8 cellular contexts compared by ENCODE assay signal in the genomic region with DNA sequence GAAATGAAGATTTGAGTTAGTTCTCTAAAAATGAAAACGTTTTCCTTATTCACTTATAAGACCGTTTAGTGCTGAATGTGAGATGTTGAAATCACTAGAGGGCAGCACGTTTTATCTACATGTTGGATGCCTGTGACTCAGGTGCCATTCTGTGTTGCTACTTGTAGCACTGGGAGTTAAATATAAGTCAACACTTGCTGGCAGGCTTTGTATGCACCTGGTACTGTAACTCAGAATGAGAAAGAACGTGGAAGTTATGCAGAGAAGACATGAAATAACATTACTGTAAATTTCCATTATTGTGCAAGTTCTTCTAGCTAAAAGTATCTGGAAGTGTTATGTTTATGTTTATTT. TPM values are rescaled to one million over a fixed set of nuclear protein-coding genes. Genes with fewer than 3 reads are reported as not detected.
DNase-seq lines count a peak whose midpoint lies in the region; ATAC-seq, FAIRE-seq and TF ChIP-seq lines count a peak whose summit lies in the region.

No MANE protein-coding gene starts in this region.

- TF ChIP-seq CTCF in GM12865 (IDR thresholded peaks at IDR 0.05; ENCODE audit: insufficient read depth, low read depth, low read length, missing control alignments) = peak; percentile 21
- TF ChIP-seq CTCF in fibroblast of mammary gland (conservative IDR thresholded peaks at IDR 0.05; ENCODE audit: control insufficient read depth, insufficient read depth, low read depth, low read length) = peak; percentile 28
- TF ChIP-seq CTCF in psoas muscle (IDR thresholded peaks at IDR 0.05) = peak; percentile 33

- H3K4me1 ChIP-seq in psoas muscle = peaks cover 29% of the 10 kb centered on the region

- peak; percentile 86 to 93 (median 90) for ATAC-seq in psoas muscle

- DNase-seq in GM12865 (ENCODE audit: low read depth) (peak; percentile 65), HK-2 (ENCODE audit: unreplicated experiment) (peak; percentile 6), RPMI8226 (peak; percentile 6), fibroblast of mammary gland (ENCODE audit: low read depth) (peak; percentile 91), psoas muscle (no peak), GDM1 (lab: John Stamatoyannopoulos, UW) (no peak), NCI-H1930 (lab: John Stamatoyannopoulos, UW) (no peak)

- H3K4me3 ChIP-seq in GM12865 (ENCODE audit: low read depth, low read length) = no peak overlapping the region
- H3K4me3 ChIP-seq in fibroblast of mammary gland (ENCODE audit: control insufficient read depth, low read depth, low read length) = no peak overlapping the region
- no peak overlapping the region for H3K4me3 ChIP-seq in psoas muscle

- H3K36me3 ChIP-seq in psoas muscle (ENCODE audit: insufficient read depth in 1 of 2, low read depth in 1 of 2) = peaks cover 0 to 19% of the 10 kb centered on the region in 2 donors

- intact Hi-C loops in psoas muscle (cut with DNase I) = loop anchor here (2.0 to 10.0 kb wide), 4 partner anchors 75 to 289 kb away; no protein-coding TSS in a partner anchor

- 9 to 14% (median 10%) methylated on average over 4 of the region's 4 CpGs for WGBS in psoas muscle, 3 donors

- H3K9me3 ChIP-seq in psoas muscle = no peaks in the 10 kb centered on the region

- peak; percentile 65 for FAIRE-seq in A204.1 (lab: Jason Lieb, UNC)

- H3K27me3 ChIP-seq in psoas muscle (ENCODE audit: insufficient read depth in 3 of 3, low read length in 2 of 3) = no peaks in the 10 kb centered on the region

- H3K27ac ChIP-seq in psoas muscle = peak overlapping the region; percentile 98

RNA-seq across cellular contexts. Expression of gene MIGA1, which starts 45.9 kb away (rescaled TPM):
- 10 to 100 TPM; 11.2 to 17.0 (median 14.0) TPM for total RNA-seq in psoas muscle
- 10 to 100 TPM in 1 of 3 donors, 1 to 10 TPM in 2; 5.0 to 19.3 (median 5.4) TPM for polyA plus RNA-seq in psoas muscle

Comparison
In these comparisons a context has a peak if more than half of its experiments do, and no peak if none do; other contexts are left out.
1. DNase-seq: peak in GM12865 (single experiment), HK-2 (single experiment), RPMI8226 (single experiment) and fibroblast of mammary gland (single experiment); none in psoas muscle (0 of 2), GDM1 (single experiment) and NCI-H1930 (0 of 2).
2. Peak in every context shown above with its lines, with median percentiles within 50 percentile points of each other: CTCF ChIP-seq.